Comparison of ENCODE assay signal across 8 cellular contexts in genomic region chr2:128316777-128317185, GRCh38. TPM values are rescaled to one million over a fixed set of nuclear protein-coding genes. Genes with fewer than 3 reads are reported as not detected.
DNase-seq lines count a peak whose midpoint lies in the region; ATAC-seq and TF ChIP-seq lines count a peak whose summit lies in the region.

No MANE protein-coding gene starts in this region.

- peak overlapping the region; percentile 24 to 51 (median 42) for H3K27ac ChIP-seq in right lobe of liver

- no peaks in the 10 kb centered on the region for H3K27me3 ChIP-seq in right lobe of liver

- ATAC-seq in right lobe of liver (peak; percentile 19 to 30 (median 25)), HG02870 (IDR thresholded peaks at IDR 0.05; ENCODE audit: unreplicated experiment) (no peak)

- H3K36me3 Mint-ChIP-seq in activated naive CD4-positive, alpha-beta T cell treated with anti-CD3 and anti-CD28 coated beads, Interleukin-2, amount 10 ng/mL, durations not matched to agents 7 days and 5 days, result no peaks in the 10 kb centered on the region
- peaks cover 13% of the 10 kb centered on the region for H3K36me3 Mint-ChIP-seq in brain
- H3K36me3 Mint-ChIP-seq in type B pancreatic cell, result peaks cover 3% of the 10 kb centered on the region

- peak overlapping the region; percentile 69 to 84 (median 79) for H3K4me3 ChIP-seq in right lobe of liver

- H3K36me3 ChIP-seq in right lobe of liver, result no peaks in the 10 kb centered on the region

- TF ChIP-seq CTCF in brain (conservative IDR thresholded peaks at IDR 0.05) (no peak), right lobe of liver (IDR thresholded peaks at IDR 0.05) (no peak), type B pancreatic cell (conservative IDR thresholded peaks at IDR 0.05) (no peak)

- 16% methylated on average over 3 of the region's 6 CpGs for WGBS in right lobe of liver (ENCODE audit: insufficient coverage, low coverage, low lambda C conversion rate, missing lambda C conversion rate)

- CTCF ChIA-PET in activated naive CD4-positive, alpha-beta T cell treated with anti-CD3 and anti-CD28 coated beads, Interleukin-2, amount 10 ng/mL, durations not matched to agents 7 days and 5 days (lab: Charles Lee), result no interaction called here

- no peak for TF ChIP-seq POLR2A in right lobe of liver (IDR thresholded peaks at IDR 0.05)

- peaks cover 21% of the 10 kb centered on the region for H3K4me1 Mint-ChIP-seq in activated naive CD4-positive, alpha-beta T cell treated with anti-CD3 and anti-CD28 coated beads, Interleukin-2, amount 10 ng/mL, durations not matched to agents 7 days and 5 days
- peaks cover 64% of the 10 kb centered on the region for H3K4me1 Mint-ChIP-seq in brain
- peaks cover 38% of the 10 kb centered on the region for H3K4me1 Mint-ChIP-seq in type B pancreatic cell (ENCODE audit: unreplicated experiment)

- no peaks in the 10 kb centered on the region for H3K9me3 ChIP-seq in right lobe of liver

- DNase-seq in activated naive CD4-positive, alpha-beta T cell treated with anti-CD3 and anti-CD28 coated beads, Interleukin-2, amount 10 ng/mL, durations not matched to agents 7 days and 5 days, result no peak
- no peak for DNase-seq in activated naive CD4-positive, alpha-beta T cell treated with anti-CD3 and anti-CD28 coated beads, Interleukin-2, amount 50 U/mL, for 16 hours
- DNase-seq in right lobe of liver, result peak in 2 of 3 donors; percentile 65
- peak; percentile 62 for DNase-seq in type B pancreatic cell (ENCODE audit: extremely low spot score, unreplicated experiment)
- no peak for DNase-seq in DMS53 treated with DMSO at 0.1 percent for 48 hours (lab: John Stamatoyannopoulos, UW; ENCODE audit: unreplicated experiment)
- DNase-seq in activated gamma-delta T cell treated with Interleukin-2 at 50 U/mL for 16 hours, result no peak

- intact Hi-C loops in right lobe of liver (cut with DNase I), result loop anchor here in 1 of 2 donors (10.0 kb wide), 1 partner anchor 132 kb away; no protein-coding TSS in a partner anchor

- no peak overlapping the region for H3K27ac Mint-ChIP-seq in activated naive CD4-positive, alpha-beta T cell treated with anti-CD3 and anti-CD28 coated beads, Interleukin-2, amount 10 ng/mL, durations not matched to agents 7 days and 5 days
- H3K27ac Mint-ChIP-seq in brain (peak overlapping the region; percentile 89 to 96 (median 92)), type B pancreatic cell (peak overlapping the region; percentile 61)

- H3K9me3 Mint-ChIP-seq in activated naive CD4-positive, alpha-beta T cell treated with anti-CD3 and anti-CD28 coated beads, Interleukin-2, amount 10 ng/mL, durations not matched to agents 7 days and 5 days, result no peaks in the 10 kb centered on the region
- H3K9me3 Mint-ChIP-seq in brain, result peaks cover 0 to 2% (median 0%) of the 10 kb centered on the region in 5 experiments
- H3K9me3 Mint-ChIP-seq in type B pancreatic cell, result no peaks in the 10 kb centered on the region

- peaks cover 0 to 52% (median 21%) of the 10 kb centered on the region in 4 donors for H3K4me1 ChIP-seq in right lobe of liver

- H3K4me3 Mint-ChIP-seq in activated naive CD4-positive, alpha-beta T cell treated with anti-CD3 and anti-CD28 coated beads, Interleukin-2, amount 10 ng/mL, durations not matched to agents 7 days and 5 days, result peak overlapping the region; percentile 83
- H3K4me3 Mint-ChIP-seq in brain (peak overlapping the region; percentile 93 to 97 (median 96)), type B pancreatic cell (peak overlapping the region; percentile 94)

- peaks cover 40% of the 10 kb centered on the region for H3K27me3 Mint-ChIP-seq in activated naive CD4-positive, alpha-beta T cell treated with anti-CD3 and anti-CD28 coated beads, Interleukin-2, amount 10 ng/mL, durations not matched to agents 7 days and 5 days
- H3K27me3 Mint-ChIP-seq in brain (peaks cover 8% of the 10 kb centered on the region), type B pancreatic cell (peaks cover 4% of the 10 kb centered on the region)

RNA-seq across cellular contexts. Expression of gene HS6ST1, which starts 1.9 kb away (rescaled TPM):
- 64.3 TPM for polyA plus RNA-seq in brain (ENCODE audit: insufficient read depth, low read depth, low replicate concordance)
- 10 to 100 TPM; 18.0 to 53.5 (median 31.0) TPM for total RNA-seq in right lobe of liver
- 64.9 and 75.2 TPM in 2 replicates for total RNA-seq in type B pancreatic cell (ENCODE audit: low replicate concordance)

Comparison
In these comparisons a context has a peak if more than half of its experiments do, and no peak if none do; other contexts are left out.
1. DNase-seq: peak in right lobe of liver (2 of 3) and type B pancreatic cell (single experiment); none in activated naive CD4-positive, alpha-beta T cell treated with anti-CD3 and anti-CD28 coated beads, Interleukin-2, amount 10 ng/mL, durations not matched to agents 7 days and 5 days (single experiment), activated naive CD4-positive, alpha-beta T cell treated with anti-CD3 and anti-CD28 coated beads, Interleukin-2, amount 50 U/mL, for 16 hours (single experiment), DMS53 treated with DMSO at 0.1 percent for 48 hours (single experiment) and activated gamma-delta T cell treated with Interleukin-2 at 50 U/mL for 16 hours (single experiment).
2. Peak in every context shown above with its lines, with median percentiles within 50 percentile points of each other: H3K4me3 Mint-ChIP-seq.